1 cellular context compared by ENCODE assay signal in genomic region chr6:105786890-105787655, GRCh38.
TF ChIP-seq lines count a peak whose summit lies in the region.

No MANE protein-coding gene starts in this region.

TF ChIP-seq in SK-N-SH treated with all-trans-retinoic acid at 6 μM for 48 hours, 23 proteins besides CTCF, POLR2A, EP300 and RAD21 (continued from another document):
- TF ChIP-seq ESRRG (CRISPR knock-in tag; IDR thresholded peaks at IDR 0.05): no peak
- TF ChIP-seq ZFP30 (CRISPR knock-in tag; IDR thresholded peaks at IDR 0.05): no peak
- TF ChIP-seq ZNF70 (CRISPR knock-in tag; IDR thresholded peaks at IDR 0.05): no peak
TF ChIP-seq in SK-N-SH treated with all-trans-retinoic acid at 6 μM for 48 hours: peak in this region for 0.
